In genomic region chr9:33850677-33851076, GRCh38 we compare ENCODE assay signal across 1 cellular context.
TF ChIP-seq lines count a peak whose summit lies in the region.

No MANE protein-coding gene starts in this region.

TF ChIP-seq in SK-N-SH treated with all-trans-retinoic acid at 6 μM for 48 hours, 23 proteins besides CTCF, POLR2A, EP300 and RAD21:
- TF ChIP-seq ARNTL (CRISPR knock-in tag; IDR thresholded peaks at IDR 0.05; ENCODE audit: borderline replicate concordance, low read depth) (no peak), TSHZ2 (CRISPR knock-in tag; IDR thresholded peaks at IDR 0.05) (no peak), ZFP30 (CRISPR knock-in tag; IDR thresholded peaks at IDR 0.05) (no peak), ZNF70 (CRISPR knock-in tag; IDR thresholded peaks at IDR 0.05) (no peak), RARB (CRISPR knock-in tag; IDR thresholded peaks at IDR 0.05) (no peak), CSDC2 (CRISPR knock-in tag; IDR thresholded peaks at IDR 0.05) (no peak), TCF4 (CRISPR knock-in tag; IDR thresholded peaks at IDR 0.05; ENCODE audit: borderline replicate concordance) (no peak), OSR1 (CRISPR knock-in tag; IDR thresholded peaks at IDR 0.05) (no peak), ZNF565 (CRISPR knock-in tag; conservative IDR thresholded peaks at IDR 0.05; ENCODE audit: low read depth) (no peak), ISL1 (CRISPR knock-in tag; IDR thresholded peaks at IDR 0.05) (no peak), GLIS3 (CRISPR knock-in tag; IDR thresholded peaks at IDR 0.05) (no peak), TOX (CRISPR knock-in tag; IDR thresholded peaks at IDR 0.05; ENCODE audit: borderline replicate concordance) (no peak), PPARA (CRISPR knock-in tag; IDR thresholded peaks at IDR 0.05; ENCODE audit: borderline replicate concordance) (no peak), ZC3H10 (CRISPR knock-in tag; IDR thresholded peaks at IDR 0.05) (no peak), ZFP3 (CRISPR knock-in tag; IDR thresholded peaks at IDR 0.05) (no peak), PATZ1 (CRISPR knock-in tag; IDR thresholded peaks at IDR 0.05; ENCODE audit: borderline replicate concordance) (no peak), POU6F1 (CRISPR knock-in tag; IDR thresholded peaks at IDR 0.05; ENCODE audit: borderline replicate concordance, low read depth) (no peak), SNAI2 (CRISPR knock-in tag; IDR thresholded peaks at IDR 0.05) (no peak)
TF ChIP-seq in SK-N-SH treated with all-trans-retinoic acid at 6 μM for 48 hours: peak in this region for 0.
